14 cellular contexts compared by ENCODE assay signal in the genomic region with DNA sequence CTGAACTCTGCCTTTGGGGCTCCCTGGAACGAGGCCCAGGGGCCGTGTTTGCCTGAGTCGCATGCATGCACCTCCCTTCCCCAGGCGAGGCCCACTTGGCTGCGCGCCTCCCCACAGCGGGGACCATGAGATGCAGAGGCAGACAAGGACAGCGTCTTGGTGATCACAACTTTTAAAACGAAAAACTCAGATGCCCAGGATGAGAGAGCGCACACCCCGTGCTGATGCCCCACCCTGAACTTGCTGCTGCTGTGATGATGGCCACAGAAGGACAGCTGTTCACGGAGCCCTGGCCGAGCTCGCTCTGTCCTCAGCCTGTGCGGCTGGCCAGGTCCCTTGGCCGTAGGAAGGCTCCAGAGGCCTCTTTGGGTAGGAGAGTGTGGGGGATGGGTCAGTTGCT. TPM values are rescaled to one million over a fixed set of nuclear protein-coding genes. Genes with fewer than 3 reads are reported as not detected.
A peak's percentile ranks its signal among the peaks of the same experiment; 100 is the strongest.
DNase-seq lines count a peak whose midpoint lies in the region; ATAC-seq and TF ChIP-seq lines count a peak whose summit lies in the region.
"Had no signal": no experiment of that assay in that cellular context is flagged by ENCODE, and none has a peak within 500 bp of the region (broad histone marks: within the 10 kb centered on the region; RNA-seq: fewer than 3 reads in every experiment).

No MANE protein-coding gene starts in this region.

- H3K9me3 ChIP-seq in tibial nerve (peaks cover 0 to 14% (median 2%) of the 10 kb centered on the region in 4 donors), MG63 (peaks cover 20% of the 10 kb centered on the region)

- peaks cover 50% of the 10 kb centered on the region for H3K4me1 Mint-ChIP-seq in neural crest cell

- H3K27ac Mint-ChIP-seq in neural crest cell (ENCODE audit: unreplicated experiment): peak overlapping the region; percentile 83

- H3K27ac ChIP-seq in angular gyrus (ENCODE audit: low read depth, low read length) (peak overlapping the region; percentile 80), tibial nerve (peak overlapping the region; percentile 60 to 94 (median 78))
- H3K27ac ChIP-seq: RWPE1 had no signal

- no peak for TF ChIP-seq CTCF in neural crest cell (conservative IDR thresholded peaks at IDR 0.05)
- TF ChIP-seq CTCF in tibial nerve (IDR thresholded peaks at IDR 0.05): no peak

- ATAC-seq in GM21576 (IDR thresholded peaks at IDR 0.05; ENCODE audit: unreplicated experiment): no peak

- peaks cover 17% of the 10 kb centered on the region for H3K9me3 Mint-ChIP-seq in neural crest cell

- no peaks in the 10 kb centered on the region for H3K36me3 Mint-ChIP-seq in neural crest cell (ENCODE audit: low read depth)

- TF ChIP-seq EP300 in tibial nerve (IDR thresholded peaks at IDR 0.05): peak in 1 of 2 donors; percentile 18

- H3K36me3 ChIP-seq in tibial nerve (no peaks in the 10 kb centered on the region), MG63 (no peaks in the 10 kb centered on the region)
- H3K36me3 ChIP-seq: HAP-1 had no signal

- H3K27me3 ChIP-seq in tibial nerve (no peaks in the 10 kb centered on the region), MG63 (no peaks in the 10 kb centered on the region)

- 53 to 59% methylated on average over 16 of the region's 16 CpGs for WGBS in tibial nerve, 2 donors

- TF ChIP-seq POLR2A in tibial nerve (IDR thresholded peaks at IDR 0.05): no peak

- H3K27me3 Mint-ChIP-seq in neural crest cell (ENCODE audit: low read depth): no peaks in the 10 kb centered on the region

- H3K4me3 ChIP-seq in tibial nerve: no peak overlapping the region
- H3K4me3 ChIP-seq in MG63: no peak overlapping the region
- H3K4me3 ChIP-seq: HAP-1 had no signal

- H3K4me3 Mint-ChIP-seq in neural crest cell: no peak overlapping the region

- DNase-seq in globus pallidus (ENCODE audit: low spot score) (peak; percentile 57), neural crest cell (ENCODE audit: low read depth, low spot score) (no peak), tibial nerve (ENCODE audit: low spot score in 2 of 2) (no peak), NCI-H1105 treated with DMSO at 0.1 percent for 48 hours (lab: John Stamatoyannopoulos, UW) (no peak), MG63 (no peak)
- DNase-seq: DMS 273 treated with DMSO at 0.1 percent for 48 hours; NCI-H1092 treated with DMSO at 0.1 percent for 48 hours; NCI-H187; NCI-H69; NK-92 treated with Interleukin-12 subunit alpha and Interleukin-12 subunit beta, amount 100 ng/mL, for 24 hours had no signal

- peaks cover 0 to 51% (median 23%) of the 10 kb centered on the region in 4 donors for H3K4me1 ChIP-seq in tibial nerve
- H3K4me1 ChIP-seq: HAP-1 had no signal

RNA-seq across cellular contexts. Expression of a gene that starts 11.4 kb away (rescaled TPM):
- total RNA-seq in neural crest cell (100 and 109 TPM in 2 replicates), tibial nerve (100 to 1,000 TPM; 104 to 132 (median 115) TPM)
- total RNA-seq in MG63 (2014; rRNA removed; shearing (Covaris generic); ENCODE audit: low replicate concordance): 92.3 and 139 TPM in 2 replicates

RNA-seq across cellular contexts. Expression of a gene that starts 19.2 kb away (rescaled TPM):
- total RNA-seq in neural crest cell (29.9 and 37.3 TPM in 2 replicates), tibial nerve (1,000 to 10,000 TPM in 1 of 4 donors, 100 to 1,000 TPM in 3; 260 to 1,153 (median 828) TPM)
- not detected in 2 replicates for total RNA-seq in MG63 (2014; rRNA removed; shearing (Covaris generic); ENCODE audit: low replicate concordance)

Comparison
In these comparisons a context has a peak if more than half of its experiments do, and no peak if none do; other contexts are left out.
1. RNA of a gene that starts 19.2 kb away (total RNA-seq): 260 to 1,153 TPM in tibial nerve and 29.9 to 37.3 TPM in neural crest cell; not detected in MG63; every median in the first group is over 10 times any median in the second.